8 cellular contexts compared by ENCODE assay signal in genomic region chr2:26770986-26771586, GRCh38. TPM values are rescaled to one million over a fixed set of nuclear protein-coding genes. Genes with fewer than 3 reads are reported as not detected.
DNase-seq lines count a peak whose midpoint lies in the region; ATAC-seq and TF ChIP-seq lines count a peak whose summit lies in the region.

No MANE protein-coding gene starts in this region.

- no peak for TF ChIP-seq EP300 in upper lobe of left lung (IDR thresholded peaks at IDR 0.05)

- DNase-seq in SIG-M5 treated with dmso at 0.1 percent for 504 hours (lab: John Stamatoyannopoulos, UW; ENCODE audit: unreplicated experiment) (peak; percentile 19), SIG-M5 (lab: John Stamatoyannopoulos, UW) (no peak), SJCRH30 (peak; percentile 30 to 40), dorsolateral prefrontal cortex (peak in 9 of 10 donors; percentile 44 to 82 (median 67)), medulla oblongata (ENCODE audit: extremely low spot score) (peak; percentile 92), upper lobe of left lung (peak in 1 of 2 donors; percentile 79), SHP77 (lab: John Stamatoyannopoulos, UW) (no peak)
- DNase-seq in activated CD4-positive, CD25-positive, alpha-beta regulatory T cell treated with anti-CD3 and anti-CD28 coated beads, Interleukin-2, amount 50 U/mL, for 72 hours: no peak

- H3K27me3 ChIP-seq in SJCRH30 (no peaks in the 10 kb centered on the region), dorsolateral prefrontal cortex (no peaks in the 10 kb centered on the region), upper lobe of left lung (no peaks in the 10 kb centered on the region)

- intact Hi-C loops in dorsolateral prefrontal cortex (cut with DNase I): no loop called here

- no peak for TF ChIP-seq POLR2A in upper lobe of left lung (IDR thresholded peaks at IDR 0.05)

- WGBS in upper lobe of left lung, 2 donors: 74% methylated on average over 6 of the region's 6 CpGs; no CpG with 5 or more reads in 1 of the 2 donors

- H3K9me3 ChIP-seq in SJCRH30 (replicated peaks) (no peaks in the 10 kb centered on the region), upper lobe of left lung (no peaks in the 10 kb centered on the region)

- H3K36me3 ChIP-seq in SJCRH30 (peaks cover 10% of the 10 kb centered on the region), upper lobe of left lung (peaks cover 6 to 33% (median 15%) of the 10 kb centered on the region in 4 donors)

- peaks cover 19% of the 10 kb centered on the region for H3K4me1 ChIP-seq in SJCRH30
- H3K4me1 ChIP-seq in upper lobe of left lung: peaks cover 64 to 75% (median 68%) of the 10 kb centered on the region in 4 donors

- no peak overlapping the region for H3K27ac ChIP-seq in SJCRH30
- H3K27ac ChIP-seq in dorsolateral prefrontal cortex: peak overlapping the region in 57 of 59 donors; percentile 45 to 98 (median 89)
- peak overlapping the region; percentile 68 to 86 (median 86) for H3K27ac ChIP-seq in upper lobe of left lung

- TF ChIP-seq CTCF in dorsolateral prefrontal cortex (IDR thresholded peaks at IDR 0.05 in 54 of 56, conservative IDR thresholded peaks at IDR 0.05 in 2 of 56; ENCODE audit: low read depth in 1 of 56, partially characterized antibody in 56 of 56) (peak in 41 of 56 donors; percentile 8 to 55 (median 32)), upper lobe of left lung (IDR thresholded peaks at IDR 0.05) (peak in 3 of 6 experiments; percentile 22 to 25 (median 23))

- ATAC-seq in upper lobe of left lung (ENCODE audit: low FRiP score in 2 of 2): peak in 1 of 2 donors; percentile 50

- no peak overlapping the region for H3K4me3 ChIP-seq in SJCRH30
- H3K4me3 ChIP-seq in dorsolateral prefrontal cortex: peak overlapping the region in 2 of 59 donors; percentile 2 to 17
- H3K4me3 ChIP-seq in upper lobe of left lung: no peak overlapping the region

RNA-seq across cellular contexts. Expression of gene SLC35F6, which starts 7.0 kb away (rescaled TPM):
- total RNA-seq in SJCRH30 (2014; rRNA removed; shearing (Covaris generic)): 37.8 and 40.6 TPM in 2 replicates
- total RNA-seq in dorsolateral prefrontal cortex (10 to 100 TPM; 21.6 to 37.7 (median 26.8) TPM), upper lobe of left lung (10 to 100 TPM; 36.7 to 59.4 (median 45.7) TPM)

RNA-seq across cellular contexts. Expression of gene CENPA, which starts 14.8 kb away (rescaled TPM):
- total RNA-seq in SJCRH30 (2014; rRNA removed; shearing (Covaris generic)): 50.2 and 52.9 TPM in 2 replicates
- total RNA-seq in dorsolateral prefrontal cortex (1 to 10 TPM in 2 of 120 experiments, under 1 TPM in 16, not detected in 102; 0.29 to 1.2 (median 0.48) TPM), upper lobe of left lung (1 to 10 TPM in 2 of 6 donors, under 1 TPM in 3, not detected in 1; 0.44 to 8.4 (median 0.86) TPM)

Comparison
In these comparisons a context has a peak if more than half of its experiments do, and no peak if none do; other contexts are left out.
1. DNase-seq: peak in SIG-M5 treated with dmso at 0.1 percent for 504 hours (single experiment), SJCRH30 (2 of 2), dorsolateral prefrontal cortex (9 of 10) and medulla oblongata (single experiment); none in SIG-M5 (single experiment), SHP77 (0 of 2) and activated CD4-positive, CD25-positive, alpha-beta regulatory T cell treated with anti-CD3 and anti-CD28 coated beads, Interleukin-2, amount 50 U/mL, for 72 hours (single experiment).